Comparison of ENCODE assay signal across 36 cellular contexts in the genomic region with DNA sequence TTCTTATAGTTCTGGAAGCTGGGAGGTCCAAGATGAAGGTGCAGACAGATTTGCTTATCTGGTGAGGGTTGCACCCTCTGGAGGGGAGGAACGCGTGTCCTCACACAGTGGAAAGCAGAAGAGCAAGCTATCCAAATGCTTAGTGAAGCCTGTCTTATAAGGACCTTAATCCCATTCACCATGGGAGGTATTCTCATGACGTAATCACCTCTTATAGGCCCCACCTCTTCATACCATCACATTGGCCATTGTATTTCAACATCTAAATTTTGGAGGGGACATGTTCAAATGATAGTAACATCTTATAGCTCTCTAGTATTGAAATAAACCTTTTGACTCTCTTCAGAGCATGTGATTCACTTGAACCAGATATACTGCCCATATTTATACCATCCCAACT.
"Had no signal": no experiment of that assay in that cellular context is flagged by ENCODE, and none has a peak within 500 bp of the region (broad histone marks: within the 10 kb centered on the region; RNA-seq: fewer than 3 reads in every experiment).

No MANE protein-coding gene starts in this region.

- H3K27ac ChIP-seq: adrenal gland, body of pancreas, epithelial cell of prostate, esophagus squamous epithelium, gastroesophageal sphincter, heart right ventricle had no signal

- H3K9me3 Mint-ChIP-seq: activated B cell treated with CpG ODN at 0.5 μM for 24 hours; activated CD8-positive, alpha-beta T cell treated with anti-CD3 and anti-CD28 coated beads for 36 hours; activated naive CD4-positive, alpha-beta T cell treated with anti-CD3 and anti-CD28 coated beads for 36 hours; activated naive CD4-positive, alpha-beta T cell treated with anti-CD3 and anti-CD28 coated beads, Interleukin-2, amount 50 U/mL, for 24 hours; activated naive CD8-positive, alpha-beta T cell treated with anti-CD3 and anti-CD28 coated beads, Interleukin-2, amount 50 U/mL, for 24 hours; activated T-helper 1 cell treated with anti-CD3 and anti-CD28 coated beads, Interleukin-12 subunit alpha, Interleukin-12 subunit beta, Interleukin-2, Interleukin-4 antibody, amounts not matched to agents 30 ng/mL and 10 ng/mL and 1 ng/mL, durations not matched to agents 14 hours and 24 hours and 36 hours; activated T-helper 2 cell treated with anti-CD3 and anti-CD28 coated beads, Interferon-gamma antibody, Interleukin-2, Interleukin-4, amounts not matched to agents 10 μg/mL and 5 μg/mL and 100 μg/mL, durations not matched to agents 14 hours and 24 hours and 36 hours; T-helper 2 cell treated with Interferon-gamma antibody and Interleukin-4, amounts not matched to agents 5 μg/mL and 100 μg/mL, for 36 hours had no signal

- ATAC-seq: activated CD4-positive, CD25-positive, alpha-beta regulatory T cell treated with anti-CD3 and anti-CD28 coated beads, Interleukin-2, amount 50 U/mL, for 24 hours; activated CD8-positive, alpha-beta T cell treated with anti-CD3 and anti-CD28 coated beads for 36 hours; activated naive CD8-positive, alpha-beta T cell treated with anti-CD3 and anti-CD28 coated beads, Interleukin-2, amount 50 U/mL, for 24 hours; body of pancreas; gastroesophageal sphincter; heart right ventricle; T-helper 17 cell had no signal

- H3K4me3 ChIP-seq: adrenal gland, body of pancreas, esophagus squamous epithelium, gastroesophageal sphincter, heart right ventricle had no signal

- H3K27me3 ChIP-seq: adrenal gland, body of pancreas, esophagus squamous epithelium, gastroesophageal sphincter, heart right ventricle had no signal

- DNase-seq: activated B cell treated with CpG ODN at 0.5 μM for 24 hours; activated CD4-positive, alpha-beta T cell treated with anti-CD3 and anti-CD28 coated beads for 48 hours; activated CD4-positive, alpha-beta T cell treated with anti-CD3 and anti-CD28 coated beads, Interleukin-2, amount 50 U/mL, for 1 hour; activated CD4-positive, alpha-beta T cell treated with anti-CD3 and anti-CD28 coated beads, Interleukin-2, amount 50 U/mL, for 48 hours; activated CD8-positive, alpha-beta memory T cell treated with anti-CD3 and anti-CD28 coated beads for 24 hours; activated CD8-positive, alpha-beta memory T cell treated with anti-CD3 and anti-CD28 coated beads, Interleukin-2, amount 50 U/mL, for 4 hours; activated CD8-positive, alpha-beta T cell treated with anti-CD3 and anti-CD28 coated beads for 36 hours; activated effector memory CD4-positive, alpha-beta T cell treated with anti-CD3 and anti-CD28 coated beads, Interleukin-2, amount 50 U/mL, for 16 hours; activated naive CD4-positive, alpha-beta T cell treated with anti-CD3 and anti-CD28 coated beads for 36 hours; activated naive CD8-positive, alpha-beta T cell treated with anti-CD3 and anti-CD28 coated beads for 36 hours; activated naive CD8-positive, alpha-beta T cell treated with anti-CD3 and anti-CD28 coated beads, Interleukin-2, amount 50 U/mL, for 24 hours; activated T-cell treated with anti-CD3 and anti-CD28 coated beads, Interleukin-2, amount 50 U/mL, for 1 hour; activated T-cell treated with anti-CD3 and anti-CD28 coated beads, Interleukin-2, amount 50 U/mL, for 48 hours; adrenal gland; amygdala; aorta; body of pancreas; caudate nucleus; cortex of kidney; effector CD8-positive, alpha-beta T cell; esophagus squamous epithelium; foreskin melanocyte; heart right ventricle; T-helper 1 cell; T-helper 17 cell; T1000 had no signal

- H3K4me1 ChIP-seq: adrenal gland, body of pancreas, esophagus squamous epithelium, gastroesophageal sphincter, heart right ventricle had no signal

- H3K4me3 Mint-ChIP-seq: activated B cell treated with CpG ODN at 0.5 μM for 24 hours; activated CD8-positive, alpha-beta T cell treated with anti-CD3 and anti-CD28 coated beads for 36 hours; activated naive CD4-positive, alpha-beta T cell treated with anti-CD3 and anti-CD28 coated beads for 36 hours; activated naive CD4-positive, alpha-beta T cell treated with anti-CD3 and anti-CD28 coated beads, Interleukin-2, amount 50 U/mL, for 24 hours; activated naive CD8-positive, alpha-beta T cell treated with anti-CD3 and anti-CD28 coated beads for 36 hours; activated naive CD8-positive, alpha-beta T cell treated with anti-CD3 and anti-CD28 coated beads, Interleukin-2, amount 50 U/mL, for 24 hours; activated T-helper 1 cell treated with anti-CD3 and anti-CD28 coated beads, Interleukin-12 subunit alpha, Interleukin-12 subunit beta, Interleukin-2, Interleukin-4 antibody, amounts not matched to agents 30 ng/mL and 10 ng/mL and 1 ng/mL, durations not matched to agents 14 hours and 24 hours and 36 hours; T-helper 17 cell; T-helper 2 cell treated with Interferon-gamma antibody and Interleukin-4, amounts not matched to agents 5 μg/mL and 100 μg/mL, for 36 hours had no signal

- H3K27ac Mint-ChIP-seq: activated B cell treated with CpG ODN at 0.5 μM for 24 hours; activated CD8-positive, alpha-beta T cell treated with anti-CD3 and anti-CD28 coated beads for 36 hours; activated naive CD4-positive, alpha-beta T cell treated with anti-CD3 and anti-CD28 coated beads for 36 hours; activated naive CD4-positive, alpha-beta T cell treated with anti-CD3 and anti-CD28 coated beads, Interleukin-2, amount 50 U/mL, for 24 hours; activated naive CD8-positive, alpha-beta T cell treated with anti-CD3 and anti-CD28 coated beads for 36 hours; activated naive CD8-positive, alpha-beta T cell treated with anti-CD3 and anti-CD28 coated beads, Interleukin-2, amount 50 U/mL, for 24 hours; activated T-helper 1 cell treated with anti-CD3 and anti-CD28 coated beads, Interleukin-12 subunit alpha, Interleukin-12 subunit beta, Interleukin-2, Interleukin-4 antibody, amounts not matched to agents 30 ng/mL and 10 ng/mL and 1 ng/mL, durations not matched to agents 14 hours and 24 hours and 36 hours; activated T-helper 2 cell treated with anti-CD3 and anti-CD28 coated beads, Interferon-gamma antibody, Interleukin-2, Interleukin-4, amounts not matched to agents 10 μg/mL and 5 μg/mL and 100 μg/mL, durations not matched to agents 14 hours and 24 hours and 36 hours; T-helper 17 cell; T-helper 2 cell treated with Interferon-gamma antibody and Interleukin-4, amounts not matched to agents 5 μg/mL and 100 μg/mL, for 36 hours had no signal

- H3K4me1 Mint-ChIP-seq: activated B cell treated with CpG ODN at 0.5 μM for 24 hours; activated naive CD4-positive, alpha-beta T cell treated with anti-CD3 and anti-CD28 coated beads, Interleukin-2, amount 50 U/mL, for 24 hours; activated naive CD8-positive, alpha-beta T cell treated with anti-CD3 and anti-CD28 coated beads for 36 hours; activated naive CD8-positive, alpha-beta T cell treated with anti-CD3 and anti-CD28 coated beads, Interleukin-2, amount 50 U/mL, for 24 hours; T-helper 17 cell had no signal

- H3K36me3 ChIP-seq: adrenal gland, esophagus squamous epithelium, gastroesophageal sphincter, heart right ventricle had no signal

- H3K9me3 ChIP-seq: adrenal gland, body of pancreas, esophagus squamous epithelium, gastroesophageal sphincter, heart right ventricle had no signal

- H3K36me3 Mint-ChIP-seq: activated naive CD4-positive, alpha-beta T cell treated with anti-CD3 and anti-CD28 coated beads, Interleukin-2, amount 50 U/mL, for 24 hours; activated naive CD8-positive, alpha-beta T cell treated with anti-CD3 and anti-CD28 coated beads for 36 hours had no signal

- FAIRE-seq: colon, endometrium, endothelial cell of umbilical vein had no signal

- H3K27me3 Mint-ChIP-seq: activated B cell treated with CpG ODN at 0.5 μM for 24 hours; activated CD8-positive, alpha-beta T cell treated with anti-CD3 and anti-CD28 coated beads for 36 hours; activated naive CD4-positive, alpha-beta T cell treated with anti-CD3 and anti-CD28 coated beads, Interleukin-2, amount 50 U/mL, for 24 hours; activated naive CD8-positive, alpha-beta T cell treated with anti-CD3 and anti-CD28 coated beads for 36 hours; activated naive CD8-positive, alpha-beta T cell treated with anti-CD3 and anti-CD28 coated beads, Interleukin-2, amount 50 U/mL, for 24 hours; T-helper 17 cell had no signal
